In genomic region chr11:87604350-87604749, GRCh38 we compare ENCODE assay signal across 23 cellular contexts.
"Had no signal": no experiment of that assay in that cellular context is flagged by ENCODE, and none has a peak within 500 bp of the region (broad histone marks: within the 10 kb centered on the region; RNA-seq: fewer than 3 reads in every experiment).

No MANE protein-coding gene starts in this region.

- H2AFZ ChIP-seq: hepatocyte had no signal

- H3K36me3 Mint-ChIP-seq: activated naive CD8-positive, alpha-beta T cell; immature natural killer cell had no signal

- H3K9me3 ChIP-seq: adrenal gland, mucosa of descending colon, upper lobe of left lung had no signal

- H3K79me2 ChIP-seq: hepatocyte had no signal

- H3K27me3 Mint-ChIP-seq: activated B cell treated with CpG ODN at 0.5 μM for 24 hours; activated CD4-positive, alpha-beta T cell treated with anti-CD3 and anti-CD28 coated beads for 36 hours; activated naive CD8-positive, alpha-beta T cell; T-helper 17 cell had no signal

- DNase-seq: activated B cell treated with CpG ODN at 0.5 μM for 24 hours; activated CD4-positive, alpha-beta T cell treated with anti-CD3 and anti-CD28 coated beads for 36 hours; activated CD4-positive, alpha-beta T cell treated with anti-CD3 and anti-CD28 coated beads, Interleukin-2, amount 50 U/mL, for 4 hours; activated CD8-positive, alpha-beta memory T cell treated with anti-CD3 and anti-CD28 coated beads, Interleukin-2, amount 50 U/mL, for 48 hours; activated naive CD4-positive, alpha-beta T cell; activated T-cell treated with anti-CD3 and anti-CD28 coated beads, Interleukin-2, amount 50 U/mL, for 4 hours; adrenal gland; cortex of kidney; endodermal cell; foreskin fibroblast; immature natural killer cell; mesenchymal stem cell; mucosa of descending colon; occipital lobe; stimulated activated CD4-positive, alpha-beta T cell treated with anti-CD3 and anti-CD28 coated beads, Interleukin-4, amount 100 ng/mL, for 24 hours; stimulated activated naive CD4-positive, alpha-beta T cell treated with Interleukin-2 at 50 U/mL for 16 hours; SW 1271; T-helper 17 cell; upper lobe of left lung had no signal

- H3K4me1 Mint-ChIP-seq: activated B cell treated with CpG ODN at 0.5 μM for 24 hours; activated CD4-positive, alpha-beta T cell treated with anti-CD3 and anti-CD28 coated beads for 36 hours; endodermal cell; immature natural killer cell; T-helper 17 cell had no signal

- H3K27ac Mint-ChIP-seq: activated B cell treated with CpG ODN at 0.5 μM for 24 hours; activated CD4-positive, alpha-beta T cell treated with anti-CD3 and anti-CD28 coated beads for 36 hours; activated naive CD8-positive, alpha-beta T cell; activated T-helper 2 cell treated with anti-CD3 and anti-CD28 coated beads, Interferon-gamma antibody, Interleukin-2, Interleukin-4, amounts not matched to agents 10 μg/mL and 5 μg/mL and 100 μg/mL, durations not matched to agents 14 hours and 24 hours and 36 hours; endodermal cell; immature natural killer cell; T-helper 17 cell had no signal

- H3K9me3 Mint-ChIP-seq: activated T-cell treated with anti-CD3 and anti-CD28 coated beads, Interleukin-2, amount 50 U/mL, for 4 hours; activated T-helper 2 cell treated with anti-CD3 and anti-CD28 coated beads, Interferon-gamma antibody, Interleukin-2, Interleukin-4, amounts not matched to agents 10 μg/mL and 5 μg/mL and 100 μg/mL, durations not matched to agents 14 hours and 24 hours and 36 hours; endodermal cell had no signal

- H3K4me3 Mint-ChIP-seq: activated B cell treated with CpG ODN at 0.5 μM for 24 hours; activated CD4-positive, alpha-beta T cell treated with anti-CD3 and anti-CD28 coated beads for 36 hours; activated naive CD8-positive, alpha-beta T cell; activated T-cell treated with anti-CD3 and anti-CD28 coated beads, Interleukin-2, amount 50 U/mL, for 4 hours; endodermal cell; immature natural killer cell; T-helper 17 cell had no signal

- H3K27me3 ChIP-seq: adrenal gland, cardiac muscle cell, hepatocyte, upper lobe of left lung had no signal

- H3K4me2 ChIP-seq: hepatocyte had no signal

- H3K27ac ChIP-seq: adrenal gland, cardiac muscle cell, hepatocyte, upper lobe of left lung had no signal

- H3K4me1 ChIP-seq: adrenal gland, upper lobe of left lung had no signal

- H3K36me3 ChIP-seq: adrenal gland, cardiac muscle cell, upper lobe of left lung had no signal

- ATAC-seq: activated CD4-positive, alpha-beta T cell treated with anti-CD3 and anti-CD28 coated beads for 36 hours; activated T-cell treated with anti-CD3 and anti-CD28 coated beads, Interleukin-2, amount 50 U/mL, for 4 hours; mucosa of descending colon; T-helper 17 cell had no signal

- H3K4me3 ChIP-seq: adrenal gland, cardiac muscle cell, hepatocyte, mucosa of descending colon, upper lobe of left lung had no signal
